24 cellular contexts compared by ENCODE assay signal in genomic region chr6:67854098-67854497, GRCh38.
DNase-seq lines count a peak whose midpoint lies in the region; ATAC-seq, FAIRE-seq and TF ChIP-seq lines count a peak whose summit lies in the region.
"Had no signal": no experiment of that assay in that cellular context is flagged by ENCODE, and none has a peak within 500 bp of the region (broad histone marks: within the 10 kb centered on the region; RNA-seq: fewer than 3 reads in every experiment).

No MANE protein-coding gene starts in this region.

- H3K27ac ChIP-seq in Karpas-422 (ENCODE audit: low read length) (no peak overlapping the region), K562 (ENCODE audit: extremely low read depth, low read depth, low read length) (no peak overlapping the region), mesendoderm (ENCODE audit: low read depth, low read length) (no peak overlapping the region), tibial artery (no peak overlapping the region)
- H3K27ac ChIP-seq: A549; BLaER1 treated with 17β-estradiol and CSF1 and Interleukin-3, amounts not matched to agents 10 nM and 100 nM; PC-9 had no signal

- no peak for FAIRE-seq in K562 (lab: Jason Lieb, UNC)
- FAIRE-seq: A549, GM12891, GM18507, H1, HepG2 had no signal

- POLR2A ChIA-PET in K562 (lab: Yijun Ruan, JAX) = no interaction called here

- H3K4ac ChIP-seq in mesendoderm (ENCODE audit: low read depth, low read length) = no peak overlapping the region

- no TSS peak for BruUV-seq in K562 (replicated peaks; lab: Mats Ljungman, UMichigan)

- peak; percentile 36 for DNase-seq in ELR (ENCODE audit: low read depth)
- DNase-seq in Karpas-422 = no peak
- no peak for DNase-seq in K562 (ENCODE audit: extremely low read depth in 1 of 4, low spot score in 3 of 4)
- DNase-seq in mesendoderm = peak; percentile 3
- no peak for DNase-seq in tibial artery
- no peak for DNase-seq in dermis blood vessel endothelial cell
- DNase-seq: Calu3; CD8-positive, alpha-beta T cell; EL; KG1; NCI-H1417 treated with DMSO at 0.1 percent for 48 hours; NCI-H187 treated with DMSO at 0.1 percent for 48 hours; NCI-H226; NCI-H524 treated with DMSO at 0.1 percent for 48 hours; PC-9; SW 1271 had no signal

- no peaks in the 10 kb centered on the region for H3K4me1 ChIP-seq in Karpas-422 (ENCODE audit: low read length)
- H3K4me1 ChIP-seq in K562 (replicated peaks in 1 of 2; ENCODE audit: control insufficient read depth in 2 of 2, insufficient read depth in 2 of 2, low read length in 2 of 2) = no peaks in the 10 kb centered on the region
- no peaks in the 10 kb centered on the region for H3K4me1 ChIP-seq in mesendoderm (ENCODE audit: control insufficient read depth, low read depth, low read length)
- no peaks in the 10 kb centered on the region for H3K4me1 ChIP-seq in tibial artery
- H3K4me1 ChIP-seq: A549 had no signal

- no peak for TF ChIP-seq RAD21 in K562 (CRISPR knock-in tag; conservative IDR thresholded peaks at IDR 0.05 in 1 of 2, IDR thresholded peaks at IDR 0.05 in 1 of 2)

- no peak overlapping the region for H4K8ac ChIP-seq in mesendoderm (ENCODE audit: low read depth, low read length)

- no peaks in the 10 kb centered on the region for H3K79me1 ChIP-seq in mesendoderm (ENCODE audit: low read length)

- no peak overlapping the region for H2AK5ac ChIP-seq in mesendoderm (ENCODE audit: low read length)

- H3K79me2 ChIP-seq in Karpas-422 (ENCODE audit: low read length) (no peaks in the 10 kb centered on the region), K562 (ENCODE audit: control insufficient read depth, insufficient read depth, low read length) (no peaks in the 10 kb centered on the region), mesendoderm (ENCODE audit: control insufficient read depth, insufficient read depth, low read length) (no peaks in the 10 kb centered on the region)

- H3K18ac ChIP-seq in mesendoderm (ENCODE audit: low read length) = no peak overlapping the region

- H4K5ac ChIP-seq in mesendoderm (ENCODE audit: low read length) = no peak overlapping the region

- no peak overlapping the region for H3K56ac ChIP-seq in mesendoderm (ENCODE audit: low read length)

- CTCF ChIA-PET in K562 (lab: Yijun Ruan, JAX; ENCODE audit: low intra/inter-chr PET ratio) = interaction anchor here (0.6 kb wide), 1 partner anchor 1379 kb away, joined by 3 read pairs; no protein-coding TSS in a partner anchor

- intact Hi-C loops in K562 (cut with micrococcal nuclease) = no loop called here
- intact Hi-C loops in tibial artery (cut with DNase I; ENCODE audit: low total_unique reads) = no loop called here

- no peak for TF ChIP-seq POLR2A in K562 (conservative IDR thresholded peaks at IDR 0.05)

- H3K9me3 ChIP-seq in Karpas-422 (ENCODE audit: low read length) (peaks cover 4% of the 10 kb centered on the region; the same call in 1 of the 2 replicates), K562 (replicated peaks; ENCODE audit: control insufficient read depth, insufficient read depth, low read depth, low read length) (peaks cover 4% of the 10 kb centered on the region), tibial artery (no peaks in the 10 kb centered on the region)
- H3K9me3 ChIP-seq: A549 had no signal

- no peak overlapping the region for H3K23ac ChIP-seq in mesendoderm (ENCODE audit: low read length)

- TF ChIP-seq CTCF in K562 (IDR thresholded peaks at IDR 0.05 in 2 of 3, conservative IDR thresholded peaks at IDR 0.05 in 1 of 3; ENCODE audit: insufficient read depth in 2 of 3, low read depth in 1 of 3, low read length in 3 of 3) (no peak), tibial artery (IDR thresholded peaks at IDR 0.05) (no peak)

- in situ Hi-C loops in K562 (cut with MboI) = no loop called here

- H2BK5ac ChIP-seq in mesendoderm (ENCODE audit: low read length) = no peak overlapping the region

- TF ChIP-seq EP300 in K562 (IDR thresholded peaks at IDR 0.05; ENCODE audit: low read length) = no peak

- H2BK15ac ChIP-seq in mesendoderm (replicated peaks; ENCODE audit: low read depth) = no peak overlapping the region

- H3K27me3 ChIP-seq in Karpas-422 (ENCODE audit: low read length) (no peaks in the 10 kb centered on the region), K562 (ENCODE audit: control insufficient read depth in 2 of 2, insufficient read depth in 2 of 2, low read length in 2 of 2) (no peaks in the 10 kb centered on the region), mesendoderm (ENCODE audit: insufficient read depth, low read length, poor library complexity) (no peaks in the 10 kb centered on the region), tibial artery (no peaks in the 10 kb centered on the region)
- H3K27me3 ChIP-seq: BLaER1 treated with 17β-estradiol and CSF1 and Interleukin-3, amounts not matched to agents 10 nM and 100 nM had no signal

- H3K9ac ChIP-seq in Karpas-422 (ENCODE audit: low read length) = no peak overlapping the region
- H3K9ac ChIP-seq in K562 (ENCODE audit: insufficient read depth in 1 of 2, low read depth in 2 of 2, low read length in 2 of 2) = no peak overlapping the region
- no peak overlapping the region for H3K9ac ChIP-seq in mesendoderm (ENCODE audit: low read length)
- H3K9ac ChIP-seq: BLaER1 treated with 17β-estradiol and CSF1 and Interleukin-3, amounts not matched to agents 10 nM and 100 nM had no signal

- H4K20me1 ChIP-seq in Karpas-422 (ENCODE audit: insufficient read depth, low read depth, low read length) = no peaks in the 10 kb centered on the region
- H4K20me1 ChIP-seq in K562 (replicated peaks; ENCODE audit: control insufficient read depth, insufficient read depth, low read length) = no peaks in the 10 kb centered on the region
- H4K20me1 ChIP-seq: BLaER1 treated with 17β-estradiol and CSF1 and Interleukin-3, amounts not matched to agents 10 nM and 100 nM had no signal

- no peak overlapping the region for H2BK120ac ChIP-seq in mesendoderm (ENCODE audit: low read depth, low read length)

- peak overlapping the region; percentile 68 for H2AFZ ChIP-seq in Karpas-422 (ENCODE audit: low read length)
- peak overlapping the region; percentile 11; the same call in 1 of the 2 replicates for H2AFZ ChIP-seq in K562 (ENCODE audit: low read depth, low read length)
- H2AFZ ChIP-seq: PC-9 had no signal

- H3K9me2 ChIP-seq in Karpas-422 (replicated peaks; ENCODE audit: insufficient read depth, low read length) = no peaks in the 10 kb centered on the region

- no peaks in the 10 kb centered on the region for H3K36me3 ChIP-seq in Karpas-422 (ENCODE audit: insufficient read depth, low read length)
- no peaks in the 10 kb centered on the region for H3K36me3 ChIP-seq in K562 (ENCODE audit: control insufficient read depth, insufficient read depth, low read length)
- H3K36me3 ChIP-seq in mesendoderm (ENCODE audit: control insufficient read depth, insufficient read depth, low read length) = no peaks in the 10 kb centered on the region
- no peaks in the 10 kb centered on the region for H3K36me3 ChIP-seq in tibial artery
- H3K36me3 ChIP-seq: BLaER1 treated with 17β-estradiol and CSF1 and Interleukin-3, amounts not matched to agents 10 nM and 100 nM had no signal

- H3K9me1 ChIP-seq in K562 (ENCODE audit: control insufficient read depth, insufficient read depth, low read length) = no peaks in the 10 kb centered on the region

- H3K4me3 ChIP-seq in Karpas-422 (ENCODE audit: low read length) = no peak overlapping the region
- H3K4me3 ChIP-seq in K562 = no peak overlapping the region
- H3K4me3 ChIP-seq in mesendoderm (ENCODE audit: low read length) = no peak overlapping the region
- no peak overlapping the region for H3K4me3 ChIP-seq in tibial artery
- H3K4me3 ChIP-seq: A549; BLaER1 treated with 17β-estradiol and CSF1 and Interleukin-3, amounts not matched to agents 10 nM and 100 nM; PC-9 had no signal

- peak; percentile 44; the same call in 1 of the 3 replicates for ATAC-seq in K562
- no peak for ATAC-seq in GM18873 (IDR thresholded peaks at IDR 0.05; ENCODE audit: low FRiP score, unreplicated experiment)
- ATAC-seq in GM19455 (IDR thresholded peaks at IDR 0.05; ENCODE audit: unreplicated experiment) = no peak
- ATAC-seq: A549; CD8-positive, alpha-beta T cell; HepG2 had no signal

- H3K4me2 ChIP-seq in Karpas-422 (ENCODE audit: low read depth, low read length, poor library complexity, severe bottlenecking) = no peak overlapping the region
- no peak overlapping the region for H3K4me2 ChIP-seq in K562 (ENCODE audit: insufficient read depth, low read length)
- H3K4me2 ChIP-seq in mesendoderm (ENCODE audit: low read length) = no peak overlapping the region
- H3K4me2 ChIP-seq: A549; BLaER1 treated with 17β-estradiol and CSF1 and Interleukin-3, amounts not matched to agents 10 nM and 100 nM; PC-9 had no signal

TF ChIP-seq in K562, 482 proteins besides CTCF, POLR2A, EP300 and RAD21 (continues in another document):
- TF ChIP-seq ZNF408 (CRISPR knock-in tag; IDR thresholded peaks at IDR 0.05; ENCODE audit: low read depth) (no peak), RBM15 (IDR thresholded peaks at IDR 0.05; ENCODE audit: insufficient read depth, low read length) (no peak), GABPB2 (CRISPR knock-in tag; conservative IDR thresholded peaks at IDR 0.05) (no peak), WHSC1 (IDR thresholded peaks at IDR 0.05; ENCODE audit: low read length) (no peak), SRSF7 (optimal IDR thresholded peaks at IDR 0.05; ENCODE audit: low read depth, low read length) (no peak), CBX1 (IDR thresholded peaks at IDR 0.05; ENCODE audit: low read depth) (no peak)

Comparison
In these comparisons a context has a peak if more than half of its experiments do, and no peak if none do; other contexts are left out.
1. DNase-seq: peak in ELR (single experiment) and mesendoderm (single experiment); none in Karpas-422 (single experiment), K562 (0 of 4), tibial artery (0 of 2) and dermis blood vessel endothelial cell (single experiment).